ENCODE assay signal across 15 cellular contexts in genomic region chr17:42424991-42425610, GRCh38. TPM values are rescaled to one million over a fixed set of nuclear protein-coding genes. Genes with fewer than 3 reads are reported as not detected.
A peak's percentile ranks its signal among the peaks of the same experiment; 100 is the strongest.
DNase-seq lines count a peak whose midpoint lies in the region; TF ChIP-seq lines count a peak whose summit lies in the region.
"Had no signal": no experiment of that assay in that cellular context is flagged by ENCODE, and none has a peak within 500 bp of the region (broad histone marks: within the 10 kb centered on the region; RNA-seq: fewer than 3 reads in every experiment).

No MANE protein-coding gene starts in this region.

- H3K27ac ChIP-seq in esophagus squamous epithelium, result peak overlapping the region in 3 of 4 donors; percentile 30 to 97 (median 39)
- peak overlapping the region; percentile 24 for H3K27ac ChIP-seq in rectal smooth muscle tissue (ENCODE audit: low read depth, low read length)
- H3K27ac ChIP-seq: KMS-11, parathyroid adenoma had no signal

- H3K4me1 ChIP-seq in esophagus squamous epithelium (peaks cover 13 to 82% (median 28%) of the 10 kb centered on the region in 3 donors), rectal smooth muscle tissue (ENCODE audit: control insufficient read depth, insufficient read depth, low read length) (peaks cover 14% of the 10 kb centered on the region)

- DNase-seq in AG08395 (ENCODE audit: low spot score) (peak; percentile 43), M059J (ENCODE audit: low read depth) (peak; percentile 65), esophagus squamous epithelium (lab: John Stamatoyannopoulos, UW) (no peak), GM13976 (ENCODE audit: low spot score) (no peak), SW 1271 (lab: John Stamatoyannopoulos, UW) (no peak), H7 (no peak)
- no peak for DNase-seq in activated CD4-positive, alpha-beta T cell treated with anti-CD3 and anti-CD28 coated beads, Interleukin-2, amount 50 U/mL, for 48 hours
- DNase-seq: activated naive CD4-positive, alpha-beta T cell treated with Interleukin-2 at 50 U/mL for 16 hours; NCI-H1092 treated with DMSO at 0.1 percent for 48 hours; NCI-H526 treated with DMSO at 0.1 percent for 48 hours; spleen; upper lobe of left lung had no signal

- intact Hi-C loops in esophagus squamous epithelium (cut with DNase I), result loop anchor here (10.0 kb wide), 1 partner anchor 90 kb away; no protein-coding TSS in a partner anchor

- H3K27me3 ChIP-seq in esophagus squamous epithelium, result peaks cover 0 to 18% (median 0%) of the 10 kb centered on the region in 4 donors
- peaks cover 8% of the 10 kb centered on the region for H3K27me3 ChIP-seq in rectal smooth muscle tissue (ENCODE audit: control insufficient read depth, insufficient read depth, low read length)
- H3K27me3 ChIP-seq in H7 (ENCODE audit: control insufficient read depth, insufficient read depth, low read length), result peaks cover 23% of the 10 kb centered on the region

- TF ChIP-seq CTCF in esophagus squamous epithelium (IDR thresholded peaks at IDR 0.05), result no peak
- no peak for TF ChIP-seq CTCF in GM13976 (IDR thresholded peaks at IDR 0.05; ENCODE audit: borderline replicate concordance, control extremely low read depth, extremely low read depth, insufficient read depth, missing control alignments)

- TF ChIP-seq POLR2A in esophagus squamous epithelium (IDR thresholded peaks at IDR 0.05), result no peak

- no peaks in the 10 kb centered on the region for H3K36me3 ChIP-seq in esophagus squamous epithelium
- no peaks in the 10 kb centered on the region for H3K36me3 ChIP-seq in rectal smooth muscle tissue (ENCODE audit: control insufficient read depth, insufficient read depth, low read length)
- H3K36me3 ChIP-seq in H7 (replicated peaks; ENCODE audit: control insufficient read depth, insufficient read depth, low read length), result no peaks in the 10 kb centered on the region
- H3K36me3 ChIP-seq: spleen, upper lobe of left lung had no signal

- H3K4me3 ChIP-seq in esophagus squamous epithelium (no peak overlapping the region), rectal smooth muscle tissue (ENCODE audit: low read length) (no peak overlapping the region), H7 (ENCODE audit: insufficient read depth, low read depth, low read length) (no peak overlapping the region)
- H3K4me3 ChIP-seq: spleen, upper lobe of left lung had no signal

- WGBS in esophagus squamous epithelium, 2 donors, result 56 to 57% methylated on average over 3 to 4 of the region's 4 CpGs

- no peak overlapping the region for H3K9ac ChIP-seq in rectal smooth muscle tissue (ENCODE audit: low read length)
- H3K9ac ChIP-seq: KMS-11, parathyroid adenoma had no signal

- no peaks in the 10 kb centered on the region for H3K9me3 ChIP-seq in esophagus squamous epithelium
- H3K9me3 ChIP-seq: spleen, upper lobe of left lung had no signal

- in situ Hi-C loops in GM13976 (cut with MboI; ENCODE audit: low sequenced_read_pairs, unreplicated experiment), result loop anchor here (25.0 kb wide), 1 partner anchor 238 kb away; the partner anchor contains the start of genes GHDC, HCRT and KCNH4

RNA-seq across cellular contexts. Expression of gene CAVIN1, which starts 2.0 kb away (rescaled TPM):
- 233 and 412 TPM in 2 replicates for total RNA-seq in M059J (2014; rRNA removed; shearing (Covaris generic))
- 100 to 1,000 TPM in 2 of 4 donors, 10 to 100 TPM in 2; 67.8 to 210 (median 113) TPM for total RNA-seq in esophagus squamous epithelium
- total RNA-seq in H7 (2014; rRNA removed; shearing (Covaris generic)), result 18.6 and 26.9 TPM in 2 replicates

RNA-seq across cellular contexts. Expression of gene ATP6V0A1, which starts 33.6 kb away (rescaled TPM):
- 21.5 and 29.6 TPM in 2 replicates for total RNA-seq in M059J (2014; rRNA removed; shearing (Covaris generic))
- total RNA-seq in esophagus squamous epithelium, result 10 to 100 TPM; 35.9 to 62.7 (median 47.5) TPM
- 21.0 and 21.7 TPM in 2 replicates for total RNA-seq in H7 (2014; rRNA removed; shearing (Covaris generic))

RNA-seq across cellular contexts. Expression of gene STAT3, which starts 36.9 kb away (rescaled TPM):
- total RNA-seq in M059J (2014; rRNA removed; shearing (Covaris generic)), result 69.3 and 112 TPM in 2 replicates
- 100 to 1,000 TPM; 137 to 229 (median 176) TPM for total RNA-seq in esophagus squamous epithelium
- total RNA-seq in H7 (2014; rRNA removed; shearing (Covaris generic)), result 54.6 and 101 TPM in 2 replicates

Comparison
In these comparisons a context has a peak if more than half of its experiments do, and no peak if none do; other contexts are left out.
1. DNase-seq: peak in AG08395 (single experiment) and M059J (single experiment); none in esophagus squamous epithelium (single experiment), GM13976 (single experiment), SW 1271 (0 of 2), H7 (single experiment) and activated CD4-positive, alpha-beta T cell treated with anti-CD3 and anti-CD28 coated beads, Interleukin-2, amount 50 U/mL, for 48 hours (0 of 2).